1 cellular context compared by ENCODE assay signal in genomic region chr1:57591854-57592253, GRCh38.
TF ChIP-seq lines count a peak whose summit lies in the region.

No MANE protein-coding gene starts in this region.

TF ChIP-seq in GM23338, 12 proteins besides CTCF, POLR2A, EP300 and RAD21 (continued from another document):
- TF ChIP-seq REST (IDR thresholded peaks at IDR 0.05; ENCODE audit: unreplicated experiment), result no peak
- no peak for TF ChIP-seq EZH2phosphoT487 (IDR thresholded peaks at IDR 0.05; ENCODE audit: unreplicated experiment)
- TF ChIP-seq ZNF114 (CRISPR knock-in tag; IDR thresholded peaks at IDR 0.05), result no peak
- TF ChIP-seq ZNF331 (CRISPR knock-in tag; IDR thresholded peaks at IDR 0.05; ENCODE audit: low read depth), result no peak
- no peak for TF ChIP-seq ETS1 (IDR thresholded peaks at IDR 0.05)
- no peak for TF ChIP-seq STAT1 (IDR thresholded peaks at IDR 0.05; ENCODE audit: unreplicated experiment)
- TF ChIP-seq JUNB (IDR thresholded peaks at IDR 0.05; ENCODE audit: unreplicated experiment), result no peak
